Comparison of ENCODE assay signal across 1 cellular context in the genomic region with DNA sequence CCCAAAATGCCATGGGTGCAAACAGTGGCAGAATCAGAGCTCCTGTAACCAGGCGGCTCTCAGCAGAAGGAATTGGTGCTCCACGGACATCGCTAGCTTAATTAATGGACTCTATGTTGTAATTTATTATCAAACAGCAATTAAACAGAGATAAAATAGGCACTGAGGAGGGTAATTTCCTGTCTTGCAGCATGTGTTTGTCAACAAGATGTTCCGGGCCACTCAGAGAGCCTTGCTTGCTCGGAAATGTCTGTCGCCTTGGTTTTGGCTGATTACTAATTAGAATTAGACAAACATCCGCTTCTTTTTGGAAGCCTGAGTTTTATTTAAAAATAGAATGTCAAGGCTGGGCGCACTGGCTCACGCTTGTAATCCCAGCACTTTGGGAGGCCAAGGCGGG.
TF ChIP-seq lines count a peak whose summit lies in the region.

No MANE protein-coding gene starts in this region.

TF ChIP-seq in H1, 55 proteins besides CTCF, POLR2A, EP300 and RAD21:
- TF ChIP-seq TBP (IDR thresholded peaks at IDR 0.05; ENCODE audit: low read depth, low read length) = no peak
- no peak for TF ChIP-seq HDAC2 (IDR thresholded peaks at IDR 0.05; ENCODE audit: borderline replicate concordance in 1 of 2, low read depth in 2 of 2, low read length in 2 of 2)
- no peak for TF ChIP-seq SIX5 (IDR thresholded peaks at IDR 0.05; ENCODE audit: low read depth, low read length)
- TF ChIP-seq EGR1 (IDR thresholded peaks at IDR 0.05; ENCODE audit: borderline replicate concordance, low read depth, low read length) = no peak
- TF ChIP-seq BACH1 (IDR thresholded peaks at IDR 0.05; ENCODE audit: low read length) = no peak
- TF ChIP-seq EZH2 (IDR thresholded peaks at IDR 0.05; ENCODE audit: low read depth, low read length, severe bottlenecking) = no peak
- no peak for TF ChIP-seq NRF1 (IDR thresholded peaks at IDR 0.05; ENCODE audit: low read depth, low read length)
- TF ChIP-seq KDM1A (IDR thresholded peaks at IDR 0.05; ENCODE audit: borderline replicate concordance, low read length) = no peak
- TF ChIP-seq TAF7 (optimal IDR thresholded peaks at IDR 0.05; ENCODE audit: borderline replicate concordance, low read depth, low read length) = no peak
